9 cellular contexts compared by ENCODE assay signal in genomic region chr2:29223851-29224692, GRCh38.
DNase-seq lines count a peak whose midpoint lies in the region; ATAC-seq, FAIRE-seq and TF ChIP-seq lines count a peak whose summit lies in the region.
"Had no signal": no experiment of that assay in that cellular context is flagged by ENCODE, and none has a peak within 500 bp of the region (broad histone marks: within the 10 kb centered on the region; RNA-seq: fewer than 3 reads in every experiment).

No MANE protein-coding gene starts in this region.

- H4K20me1 ChIP-seq in HepG2 (ENCODE audit: insufficient read depth, low read length) (no peaks in the 10 kb centered on the region), K562 (replicated peaks; ENCODE audit: control insufficient read depth, insufficient read depth, low read length) (peaks cover 8% of the 10 kb centered on the region), smooth muscle cell (ENCODE audit: low read depth) (no peaks in the 10 kb centered on the region)

- no peaks in the 10 kb centered on the region for H3K79me2 ChIP-seq in HepG2 (ENCODE audit: insufficient read depth, low read length)
- H3K79me2 ChIP-seq in K562 (ENCODE audit: control insufficient read depth, insufficient read depth, low read length) = no peaks in the 10 kb centered on the region
- H3K79me2 ChIP-seq in smooth muscle cell (ENCODE audit: low read depth) = no peaks in the 10 kb centered on the region

- H3K9me1 ChIP-seq in K562 (ENCODE audit: control insufficient read depth, insufficient read depth, low read length) = no peaks in the 10 kb centered on the region

- intact Hi-C loops in right lobe of liver (cut with DNase I) (no loop called here), HepG2 (cut with micrococcal nuclease; ENCODE audit: unreplicated experiment) (no loop called here), K562 (cut with micrococcal nuclease) (no loop called here)

- 80% methylated on average over 5 of the region's 7 CpGs for WGBS in right lobe of liver (ENCODE audit: insufficient coverage, low coverage, low lambda C conversion rate, missing lambda C conversion rate)
- WGBS in HepG2 (ENCODE audit: low lambda C conversion rate) = 5% methylated on average over 6 of the region's 7 CpGs
- 2% methylated on average over 7 of the region's 7 CpGs for WGBS in K562 (ENCODE audit: insufficient coverage, low coverage, missing lambda C conversion rate)
- 69% methylated on average over 7 of the region's 7 CpGs for WGBS in smooth muscle cell (ENCODE audit: low lambda C conversion rate)

- no peak overlapping the region for H3K27ac ChIP-seq in right lobe of liver
- H3K27ac ChIP-seq in HepG2 (ENCODE audit: extremely low read length, insufficient read depth, low read length) = no peak overlapping the region
- no peak overlapping the region for H3K27ac ChIP-seq in K562 (ENCODE audit: extremely low read depth, low read depth, low read length)
- no peak overlapping the region for H3K27ac ChIP-seq in smooth muscle cell (ENCODE audit: low read depth)

- H3K9ac ChIP-seq in HepG2 (ENCODE audit: insufficient read depth, low read depth, low read length) (no peak overlapping the region), K562 (ENCODE audit: insufficient read depth in 1 of 2, low read depth in 2 of 2, low read length in 2 of 2) (no peak overlapping the region), smooth muscle cell (ENCODE audit: low read depth) (no peak overlapping the region)

- POLR2A ChIA-PET in HepG2 (lab: Yijun Ruan, JAX) (no interaction called here), K562 (lab: Yijun Ruan, JAX) (no interaction called here)

- H3K4me3 ChIP-seq in right lobe of liver (no peak overlapping the region), HepG2 (replicated peaks in 1 of 3; ENCODE audit: insufficient read depth in 1 of 3, low read depth in 2 of 3, low read length in 3 of 3) (no peak overlapping the region), K562 (no peak overlapping the region), smooth muscle cell (no peak overlapping the region)

- no peaks in the 10 kb centered on the region for H3F3A ChIP-seq in smooth muscle cell (ENCODE audit: low read depth)

- BruUV-seq in HepG2 (replicated peaks; lab: Mats Ljungman, UMichigan) (no TSS peak), K562 (replicated peaks; lab: Mats Ljungman, UMichigan) (no TSS peak)

- FAIRE-seq in HepG2 (lab: Jason Lieb, UNC) (no peak), K562 (lab: Jason Lieb, UNC) (no peak), frontal cortex (lab: Jason Lieb, UNC) (no peak)

- no peaks in the 10 kb centered on the region for H3K9me3 Mint-ChIP-seq in stimulated activated naive CD8-positive, alpha-beta T cell treated with anti-CD3 and anti-CD28 coated beads, Interleukin-15, amount 100 ng/mL, for 72 hours

- H3K27me3 ChIP-seq in right lobe of liver (no peaks in the 10 kb centered on the region), HepG2 (ENCODE audit: control insufficient read depth in 1 of 2, insufficient read depth in 2 of 2, low read length in 2 of 2) (peaks cover 6 to 54% of the 10 kb centered on the region in 2 experiments; a peak in 4 of 5 replicates), K562 (ENCODE audit: control insufficient read depth in 2 of 2, insufficient read depth in 2 of 2, low read length in 2 of 2) (peaks cover 7 to 60% of the 10 kb centered on the region in 2 experiments; a peak in 3 of 5 replicates), smooth muscle cell (ENCODE audit: low read depth) (no peaks in the 10 kb centered on the region)

- no peaks in the 10 kb centered on the region for H3K4me1 ChIP-seq in right lobe of liver
- H3K4me1 ChIP-seq in HepG2 (ENCODE audit: insufficient read depth, low read length) = no peaks in the 10 kb centered on the region
- no peaks in the 10 kb centered on the region for H3K4me1 ChIP-seq in K562 (replicated peaks in 1 of 2; ENCODE audit: control insufficient read depth in 2 of 2, insufficient read depth in 2 of 2, low read length in 2 of 2)
- no peaks in the 10 kb centered on the region for H3K4me1 ChIP-seq in smooth muscle cell (ENCODE audit: low read depth)

- H2AFZ ChIP-seq in HepG2 (ENCODE audit: low read length) (no peak overlapping the region), K562 (ENCODE audit: low read depth, low read length) (no peak overlapping the region), smooth muscle cell (ENCODE audit: low read depth) (no peak overlapping the region)

- TF ChIP-seq EP300 in HepG2 (IDR thresholded peaks at IDR 0.05; ENCODE audit: low read depth in 2 of 2, low read length in 2 of 2) = no peak
- no peak for TF ChIP-seq EP300 in HepG2 (CRISPR knock-in tag; IDR thresholded peaks at IDR 0.05; ENCODE audit: borderline replicate concordance)
- TF ChIP-seq EP300 in K562 (IDR thresholded peaks at IDR 0.05; ENCODE audit: low read length) = no peak

- CTCF ChIA-PET in HepG2 (lab: Yijun Ruan, JAX; ENCODE audit: low intra/inter-chr PET ratio, low total read pairs) = no interaction called here
- CTCF ChIA-PET in K562 (lab: Yijun Ruan, JAX; ENCODE audit: low intra/inter-chr PET ratio) = no interaction called here

- TF ChIP-seq POLR2A in right lobe of liver (IDR thresholded peaks at IDR 0.05) = no peak
- no peak for TF ChIP-seq POLR2A in HepG2 (IDR thresholded peaks at IDR 0.05; ENCODE audit: insufficient read depth in 1 of 2, low read depth in 2 of 2, low read length in 2 of 2)
- TF ChIP-seq POLR2A in K562 (conservative IDR thresholded peaks at IDR 0.05) = no peak

- H3K4me1 Mint-ChIP-seq in stimulated activated naive CD8-positive, alpha-beta T cell treated with anti-CD3 and anti-CD28 coated beads, Interleukin-15, amount 100 ng/mL, for 72 hours = no peaks in the 10 kb centered on the region

- H3K4me2 ChIP-seq in HepG2 (ENCODE audit: low read depth, low read length) = no peak overlapping the region
- no peak overlapping the region for H3K4me2 ChIP-seq in K562 (ENCODE audit: insufficient read depth, low read length)
- no peak overlapping the region for H3K4me2 ChIP-seq in smooth muscle cell

- H3K4me3 Mint-ChIP-seq in stimulated activated naive CD8-positive, alpha-beta T cell treated with anti-CD3 and anti-CD28 coated beads, Interleukin-15, amount 100 ng/mL, for 72 hours = no peak overlapping the region

- H3K36me3 ChIP-seq in right lobe of liver (no peaks in the 10 kb centered on the region), HepG2 (replicated peaks in 1 of 2; ENCODE audit: control insufficient read depth in 1 of 2, insufficient read depth in 2 of 2, low read length in 2 of 2) (no peaks in the 10 kb centered on the region), K562 (ENCODE audit: control insufficient read depth, insufficient read depth, low read length) (no peaks in the 10 kb centered on the region), smooth muscle cell (ENCODE audit: low read depth) (no peaks in the 10 kb centered on the region)

- TF ChIP-seq RAD21 in HepG2 (CRISPR knock-in tag; IDR thresholded peaks at IDR 0.05) = no peak
- TF ChIP-seq RAD21 in K562 (CRISPR knock-in tag; conservative IDR thresholded peaks at IDR 0.05 in 1 of 2, IDR thresholded peaks at IDR 0.05 in 1 of 2) = no peak

- H3K9me3 ChIP-seq in right lobe of liver (no peaks in the 10 kb centered on the region), HepG2 (ENCODE audit: low read length) (no peaks in the 10 kb centered on the region), K562 (replicated peaks; ENCODE audit: control insufficient read depth, insufficient read depth, low read depth, low read length) (no peaks in the 10 kb centered on the region), smooth muscle cell (replicated peaks; ENCODE audit: low read depth) (no peaks in the 10 kb centered on the region)

- in situ Hi-C loops in HepG2 (cut with HindIII; ENCODE audit: extremely low pct_ligation_motif_present, low pct_unique_long_range_greater_than_20kb) = no loop called here
- in situ Hi-C loops in K562 (cut with MboI) = no loop called here

- DNase-seq in right lobe of liver = peak in 1 of 3 donors; percentile 47
- no peak for DNase-seq in HepG2 (ENCODE audit: low spot score)
- peak in 1 of 4 experiments; percentile 7 for DNase-seq in K562 (ENCODE audit: extremely low read depth in 1 of 4, low spot score in 3 of 4)
- peak; percentile 12 for DNase-seq in kidney tubule cell (ENCODE audit: low spot score)
- DNase-seq in frontal cortex (ENCODE audit: low spot score in 2 of 2) = no peak
- DNase-seq in stimulated activated CD4-positive, alpha-beta T cell treated with anti-CD3 and anti-CD28 coated beads, Interleukin-2, amount 100 ng/mL, for 24 hours = no peak
- no peak for DNase-seq in stimulated activated naive CD8-positive, alpha-beta T cell treated with anti-CD3 and anti-CD28 coated beads, Interleukin-15, amount 100 ng/mL, for 72 hours
- DNase-seq in smooth muscle cell (lab: John Stamatoyannopoulos, UW; ENCODE audit: unreplicated experiment) = no peak
- DNase-seq: activated gamma-delta T cell treated with Interleukin-2 at 50 U/mL for 16 hours had no signal

- TF ChIP-seq CTCF in right lobe of liver (IDR thresholded peaks at IDR 0.05) = no peak
- TF ChIP-seq CTCF in HepG2 (CRISPR knock-in tag; IDR thresholded peaks at IDR 0.05) = no peak
- TF ChIP-seq CTCF in K562 (IDR thresholded peaks at IDR 0.05 in 2 of 3, conservative IDR thresholded peaks at IDR 0.05 in 1 of 3; ENCODE audit: insufficient read depth in 2 of 3, low read depth in 1 of 3, low read length in 3 of 3) = no peak
- no peak for TF ChIP-seq CTCF in smooth muscle cell (IDR thresholded peaks at IDR 0.05; ENCODE audit: borderline replicate concordance, insufficient read depth, poor library complexity, severe bottlenecking)

- peaks cover 44% of the 10 kb centered on the region for H3K27me3 Mint-ChIP-seq in stimulated activated naive CD8-positive, alpha-beta T cell treated with anti-CD3 and anti-CD28 coated beads, Interleukin-15, amount 100 ng/mL, for 72 hours

- H3K27ac Mint-ChIP-seq in stimulated activated naive CD8-positive, alpha-beta T cell treated with anti-CD3 and anti-CD28 coated beads, Interleukin-15, amount 100 ng/mL, for 72 hours = peak overlapping the region in 1 of 2 donors; percentile 27

- peak; percentile 42 to 69 (median 52) for ATAC-seq in right lobe of liver
- no peak for ATAC-seq in HepG2
- no peak for ATAC-seq in K562
- no peak for ATAC-seq in stimulated activated naive CD8-positive, alpha-beta T cell treated with anti-CD3 and anti-CD28 coated beads, Interleukin-15, amount 100 ng/mL, for 72 hours

TF ChIP-seq in HepG2, 621 proteins besides CTCF, POLR2A, EP300 and RAD21:
- TF ChIP-seq ZNF546 (CRISPR knock-in tag; conservative IDR thresholded peaks at IDR 0.05) (no peak), ZNF121 (CRISPR knock-in tag; IDR thresholded peaks at IDR 0.05) (no peak), ZNF709 (CRISPR knock-in tag; IDR thresholded peaks at IDR 0.05) (no peak)

TF ChIP-seq in K562, 482 proteins besides CTCF, POLR2A, EP300 and RAD21 (continues in another document):
- TF ChIP-seq ZFPM2 (CRISPR knock-in tag; IDR thresholded peaks at IDR 0.05) (no peak), ARNT (IDR thresholded peaks at IDR 0.05) (no peak), ZNF354B (CRISPR knock-in tag; IDR thresholded peaks at IDR 0.05) (no peak), HDGF (IDR thresholded peaks at IDR 0.05) (no peak), DPF2 (IDR thresholded peaks at IDR 0.05) (no peak), BRF1 (IDR thresholded peaks at IDR 0.05; ENCODE audit: borderline replicate concordance, extremely low read depth, insufficient read length) (no peak), RCOR1 (IDR thresholded peaks at IDR 0.05; ENCODE audit: borderline replicate concordance in 1 of 2, low read depth in 2 of 2, low read length in 2 of 2) (0 out of 4 replicates have a peak, but pooled peaks of 1 of the 2 experiments have one; percentile 25), GABPA (tag; conservative IDR thresholded peaks at IDR 0.05; ENCODE audit: low read depth) (no peak)

Comparison
In these comparisons a context has a peak if more than half of its experiments do, and no peak if none do; other contexts are left out.
1. ATAC-seq: peak in right lobe of liver (4 of 4); none in HepG2 (single experiment), K562 (single experiment) and stimulated activated naive CD8-positive, alpha-beta T cell treated with anti-CD3 and anti-CD28 coated beads, Interleukin-15, amount 100 ng/mL, for 72 hours (single experiment).